ENCODE assay signal across 14 cellular contexts in the genomic region with DNA sequence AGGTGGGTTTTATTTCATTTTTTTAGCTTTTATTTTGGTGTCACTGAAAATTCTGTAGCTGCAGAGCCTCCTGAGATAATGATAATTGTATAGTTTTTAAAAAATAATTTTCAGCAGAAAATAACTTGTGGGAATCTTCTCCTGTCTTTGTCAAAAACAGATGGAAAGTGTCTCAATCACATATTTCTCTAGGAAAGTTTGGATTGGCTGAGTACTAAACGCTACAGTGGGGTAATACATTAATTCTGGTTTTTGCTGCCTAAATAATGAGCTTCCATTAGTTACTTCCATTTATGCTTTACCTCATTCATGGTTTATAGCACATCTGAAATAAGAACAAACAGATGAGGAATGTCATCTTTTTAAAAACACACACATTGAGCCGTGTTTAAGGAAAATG. TPM values are rescaled to one million over a fixed set of nuclear protein-coding genes. Genes with fewer than 3 reads are reported as not detected.
DNase-seq lines count a peak whose midpoint lies in the region; ATAC-seq and TF ChIP-seq lines count a peak whose summit lies in the region.
"Had no signal": no experiment of that assay in that cellular context is flagged by ENCODE, and none has a peak within 500 bp of the region (broad histone marks: within the 10 kb centered on the region; RNA-seq: fewer than 3 reads in every experiment).

No MANE protein-coding gene starts in this region.

- peaks cover 28% of the 10 kb centered on the region for H3K4me1 Mint-ChIP-seq in nephron
- H3K4me1 Mint-ChIP-seq: activated B cell treated with CpG ODN at 0.5 μM for 24 hours; stimulated activated naive CD8-positive, alpha-beta T cell treated with anti-CD3 and anti-CD28 coated beads, Interleukin-15, amount 100 ng/mL, for 72 hours had no signal

- peak overlapping the region in 6 of 10 donors; percentile 52 to 65 (median 58) for H3K4me3 ChIP-seq in heart right ventricle
- peak overlapping the region; percentile 63 to 89 (median 74) for H3K4me3 ChIP-seq in esophagus muscularis mucosa
- peak overlapping the region; percentile 73 for H3K4me3 ChIP-seq in urinary bladder (ENCODE audit: low read depth, low read length)

- H3K27ac ChIP-seq in heart right ventricle (no peak overlapping the region), esophagus muscularis mucosa (replicated peaks in 1 of 4) (peak overlapping the region; percentile 79 to 93 (median 86)), urinary bladder (ENCODE audit: low read depth) (no peak overlapping the region)

- intact Hi-C loops in heart right ventricle (cut with DNase I) (no loop called here), left cardiac atrium (cut with DNase I) (no loop called here), esophagus muscularis mucosa (cut with DNase I) (no loop called here)

- H3K9me3 Mint-ChIP-seq in nephron: no peaks in the 10 kb centered on the region
- H3K9me3 Mint-ChIP-seq: activated B cell treated with CpG ODN at 0.5 μM for 24 hours; activated naive CD4-positive, alpha-beta T cell treated with anti-CD3 and anti-CD28 coated beads, Interleukin-2, amount 50 U/mL, for 72 hours; stimulated activated naive CD8-positive, alpha-beta T cell treated with anti-CD3 and anti-CD28 coated beads, Interleukin-15, amount 100 ng/mL, for 72 hours had no signal

- no peak for TF ChIP-seq POLR2A in esophagus muscularis mucosa (IDR thresholded peaks at IDR 0.05; ENCODE audit: low read depth)

- DNase-seq in heart right ventricle (no peak), left cardiac atrium (no peak), esophagus muscularis mucosa (ENCODE audit: extremely low spot score) (no peak), NCI-H226 (no peak)
- DNase-seq: 8988T; activated B cell treated with CpG ODN at 0.5 μM for 24 hours; NCI-H1092; stimulated activated naive CD8-positive, alpha-beta T cell treated with anti-CD3 and anti-CD28 coated beads, Interleukin-15, amount 100 ng/mL, for 72 hours had no signal

- peak overlapping the region in 2 of 3 experiments; percentile 72 to 75 for H3K27ac Mint-ChIP-seq in nephron
- H3K27ac Mint-ChIP-seq: activated B cell treated with CpG ODN at 0.5 μM for 24 hours; activated naive CD4-positive, alpha-beta T cell treated with anti-CD3 and anti-CD28 coated beads, Interleukin-2, amount 50 U/mL, for 72 hours; stimulated activated naive CD8-positive, alpha-beta T cell treated with anti-CD3 and anti-CD28 coated beads, Interleukin-15, amount 100 ng/mL, for 72 hours had no signal

- H3K4me3 Mint-ChIP-seq in nephron: peak overlapping the region; percentile 85 to 92 (median 90)
- H3K4me3 Mint-ChIP-seq: activated B cell treated with CpG ODN at 0.5 μM for 24 hours; stimulated activated naive CD8-positive, alpha-beta T cell treated with anti-CD3 and anti-CD28 coated beads, Interleukin-15, amount 100 ng/mL, for 72 hours had no signal

- TF ChIP-seq CTCF in heart right ventricle (IDR thresholded peaks at IDR 0.05) (no peak), esophagus muscularis mucosa (IDR thresholded peaks at IDR 0.05) (no peak), nephron (IDR thresholded peaks at IDR 0.05; ENCODE audit: unreplicated experiment in 3 of 3) (no peak)

- H3K27me3 Mint-ChIP-seq in nephron (ENCODE audit: low read depth): peaks cover 87% of the 10 kb centered on the region

- H3K9me3 ChIP-seq in heart right ventricle: no peaks in the 10 kb centered on the region
- no peaks in the 10 kb centered on the region for H3K9me3 ChIP-seq in esophagus muscularis mucosa

- peaks cover 12% of the 10 kb centered on the region for H3K36me3 Mint-ChIP-seq in nephron (ENCODE audit: low read depth)
- H3K36me3 Mint-ChIP-seq: activated naive CD4-positive, alpha-beta T cell treated with anti-CD3 and anti-CD28 coated beads, Interleukin-2, amount 50 U/mL, for 72 hours had no signal

- 71 to 78% methylated on average over 2 of the region's 2 CpGs for WGBS in heart right ventricle, 2 donors
- WGBS in esophagus muscularis mucosa: 42% methylated on average over 2 of the region's 2 CpGs
- WGBS in urinary bladder: 62% methylated on average over 2 of the region's 2 CpGs

- TF ChIP-seq EP300 in esophagus muscularis mucosa (IDR thresholded peaks at IDR 0.05): no peak

- H3K4me1 ChIP-seq in heart right ventricle (peaks cover 0 to 24% (median 10%) of the 10 kb centered on the region in 9 donors), esophagus muscularis mucosa (peaks cover 14 to 76% (median 55%) of the 10 kb centered on the region in 4 donors), urinary bladder (ENCODE audit: insufficient read depth) (no peaks in the 10 kb centered on the region)

- H3K27me3 ChIP-seq in heart right ventricle: peaks cover 14 to 98% (median 85%) of the 10 kb centered on the region in 7 donors
- peaks cover 0 to 47% (median 0%) of the 10 kb centered on the region in 4 donors for H3K27me3 ChIP-seq in esophagus muscularis mucosa

- no peak for ATAC-seq in heart right ventricle
- no peak for ATAC-seq in left cardiac atrium
- no peak for ATAC-seq in HG03442 (IDR thresholded peaks at IDR 0.05; ENCODE audit: unreplicated experiment)
- ATAC-seq in GM21528 (IDR thresholded peaks at IDR 0.05; ENCODE audit: low FRiP score, unreplicated experiment): no peak
- ATAC-seq: activated naive CD4-positive, alpha-beta T cell treated with anti-CD3 and anti-CD28 coated beads, Interleukin-2, amount 50 U/mL, for 72 hours; stimulated activated naive CD8-positive, alpha-beta T cell treated with anti-CD3 and anti-CD28 coated beads, Interleukin-15, amount 100 ng/mL, for 72 hours had no signal

- H3K36me3 ChIP-seq in heart right ventricle: no peaks in the 10 kb centered on the region
- no peaks in the 10 kb centered on the region for H3K36me3 ChIP-seq in esophagus muscularis mucosa
- H3K36me3 ChIP-seq in urinary bladder (ENCODE audit: insufficient read depth): no peaks in the 10 kb centered on the region

RNA-seq across cellular contexts. Expression of a gene that starts 2.2 kb away (rescaled TPM):
- total RNA-seq in heart right ventricle (1 to 10 TPM in 5 of 10 donors, under 1 TPM in 5; 0.19 to 3.2 (median 0.87) TPM), left cardiac atrium (1 to 10 TPM; 7.6 to 8.3 TPM), esophagus muscularis mucosa (10 to 100 TPM; 37.4 to 51.6 (median 47.4) TPM), urinary bladder (20.5 TPM)
- polyA plus RNA-seq in heart right ventricle (1 to 10 TPM; 2.7 to 3.5 TPM), urinary bladder (25.1 TPM)
- total RNA-seq: activated B cell treated with CpG ODN at 0.5 μM for 24 hours; activated naive CD4-positive, alpha-beta T cell treated with anti-CD3 and anti-CD28 coated beads, Interleukin-2, amount 50 U/mL, for 72 hours; frontal cortex had no signal

Comparison
In these comparisons a context has a peak if more than half of its experiments do, and no peak if none do; other contexts are left out.
1. H3K27ac ChIP-seq: peak in esophagus muscularis mucosa (4 of 4); none in heart right ventricle (0 of 10) and urinary bladder (single experiment).
2. Peak in every context shown above with its lines, with median percentiles within 50 percentile points of each other: H3K4me3 ChIP-seq.